In the genomic region with DNA sequence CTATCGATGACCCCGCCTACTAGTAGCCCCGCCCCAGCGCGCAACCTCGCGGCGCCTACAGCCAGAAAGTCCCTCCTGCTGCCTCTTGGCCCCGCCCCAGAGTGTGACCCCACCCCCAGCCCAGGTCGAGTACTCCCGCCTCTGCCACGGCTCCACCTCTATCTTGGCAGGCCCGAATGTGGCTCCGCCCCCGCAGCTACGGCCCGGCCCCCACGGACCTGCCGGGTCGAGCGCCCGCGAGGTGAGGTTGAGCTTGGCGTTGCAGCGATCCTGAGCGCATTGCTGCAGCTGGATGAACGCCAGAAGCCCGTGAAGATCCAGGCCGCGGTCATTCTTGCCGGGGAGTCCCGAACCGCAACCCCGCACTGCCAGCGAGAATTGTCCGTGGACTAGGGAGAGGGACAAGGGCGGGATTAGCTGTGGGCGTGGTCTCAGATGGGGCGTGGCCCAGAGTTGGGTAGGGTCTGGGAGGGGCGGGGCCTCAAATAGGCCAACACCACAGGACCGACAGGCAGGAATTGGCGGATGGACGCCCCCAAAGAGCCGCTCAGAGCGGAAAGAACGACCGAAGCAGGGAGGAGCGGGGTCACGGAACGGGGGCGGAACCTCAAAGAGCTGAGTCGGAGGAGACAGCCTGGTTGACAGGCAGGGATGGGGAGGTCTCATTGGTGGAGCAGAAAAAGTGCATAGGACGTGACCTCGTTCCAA, we compare ENCODE assay signal across 8 cellular contexts. TPM values are rescaled to one million over a fixed set of nuclear protein-coding genes. Genes with fewer than 3 reads are reported as not detected.
DNase-seq lines count a peak whose midpoint lies in the region; FAIRE-seq and TF ChIP-seq lines count a peak whose summit lies in the region.

No MANE protein-coding gene starts in this region.

- H3K27me3 Mint-ChIP-seq in activated naive CD8-positive, alpha-beta T cell: no peaks in the 10 kb centered on the region
- H3K27me3 Mint-ChIP-seq in osteocyte (ENCODE audit: unreplicated experiment): peaks cover 24% of the 10 kb centered on the region

- peak; percentile 73 for DNase-seq in HCEC 1CT
- peak; percentile 94 for DNase-seq in MM.1S
- peak; percentile 48 for DNase-seq in SKM-1 (lab: John Stamatoyannopoulos, UW; ENCODE audit: unreplicated experiment)
- DNase-seq in head of caudate nucleus: peak; percentile 84 to 96 (median 93)
- peak; percentile 95 for DNase-seq in osteocyte (ENCODE audit: extremely low spot score, unreplicated experiment)
- DNase-seq in testis: peak; percentile 97

- H2AFZ ChIP-seq in MM.1S (ENCODE audit: low read length): peak overlapping the region; percentile 91

- no peaks in the 10 kb centered on the region for H3K9me2 ChIP-seq in MM.1S (replicated peaks; ENCODE audit: insufficient read depth, low read length)

- H3K4me1 ChIP-seq in MM.1S (ENCODE audit: low read length) (peaks cover 8% of the 10 kb centered on the region; the same call in 1 of the 2 replicates), testis (peaks cover 2% of the 10 kb centered on the region)

- H3K27ac ChIP-seq in MM.1S (ENCODE audit: low read length) (no peak overlapping the region), testis (peak overlapping the region; percentile 67 to 68)

- H3K36me3 ChIP-seq in MM.1S (replicated peaks; ENCODE audit: insufficient read depth, low read length) (no peaks in the 10 kb centered on the region), testis (ENCODE audit: low read depth, missing control alignments) (no peaks in the 10 kb centered on the region)

- H4K20me1 ChIP-seq in MM.1S (ENCODE audit: insufficient read depth, low read length): no peaks in the 10 kb centered on the region

- peaks cover 2% of the 10 kb centered on the region for H3K36me3 Mint-ChIP-seq in activated naive CD8-positive, alpha-beta T cell
- H3K36me3 Mint-ChIP-seq in osteocyte (ENCODE audit: unreplicated experiment): no peaks in the 10 kb centered on the region

- H3K9me3 ChIP-seq in MM.1S (replicated peaks; ENCODE audit: insufficient read depth, low read length) (no peaks in the 10 kb centered on the region), testis (no peaks in the 10 kb centered on the region)

- H3K9ac ChIP-seq in MM.1S (ENCODE audit: low read length): peak overlapping the region; percentile 40; the same call in 1 of the 2 replicates

- FAIRE-seq in G401.6 (lab: Jason Lieb, UNC): peak; percentile 92

- peak overlapping the region; percentile 94 for H3K27ac Mint-ChIP-seq in activated naive CD8-positive, alpha-beta T cell
- H3K27ac Mint-ChIP-seq in osteocyte (ENCODE audit: unreplicated experiment): peak overlapping the region; percentile 91

- H3K4me1 Mint-ChIP-seq in activated naive CD8-positive, alpha-beta T cell (ENCODE audit: low read depth): peaks cover 53% of the 10 kb centered on the region
- H3K4me1 Mint-ChIP-seq in osteocyte (ENCODE audit: unreplicated experiment): peaks cover 10% of the 10 kb centered on the region

- H3K4me2 ChIP-seq in MM.1S (ENCODE audit: low read depth, low read length): peak overlapping the region; percentile 88

- intact Hi-C loops in head of caudate nucleus (cut with DNase I): no loop called here
- intact Hi-C loops in testis (cut with DNase I; ENCODE audit: low total_unique reads): no loop called here

- peak overlapping the region; percentile 92 for H3K4me3 Mint-ChIP-seq in activated naive CD8-positive, alpha-beta T cell
- peak overlapping the region; percentile 93 for H3K4me3 Mint-ChIP-seq in osteocyte (ENCODE audit: unreplicated experiment)

- H3K9me3 Mint-ChIP-seq in activated naive CD8-positive, alpha-beta T cell (ENCODE audit: low read depth): no peaks in the 10 kb centered on the region
- H3K9me3 Mint-ChIP-seq in osteocyte (ENCODE audit: unreplicated experiment): no peaks in the 10 kb centered on the region

- H3K79me2 ChIP-seq in MM.1S (ENCODE audit: low read length): no peaks in the 10 kb centered on the region

- no peak for TF ChIP-seq POLR2A in testis (IDR thresholded peaks at IDR 0.05)

- peaks cover 27% of the 10 kb centered on the region for H3K27me3 ChIP-seq in MM.1S (replicated peaks; ENCODE audit: insufficient read depth, low read length)
- H3K27me3 ChIP-seq in testis: no peaks in the 10 kb centered on the region

- no peaks in the 10 kb centered on the region for H3F3A ChIP-seq in MM.1S (ENCODE audit: insufficient read depth, low read length)

- H3K4me3 ChIP-seq in MM.1S (ENCODE audit: low read length) (peak overlapping the region; percentile 87), testis (peak overlapping the region; percentile 58 to 76)

- TF ChIP-seq CTCF in MM.1S (IDR thresholded peaks at IDR 0.05; ENCODE audit: low read length) (no peak), osteocyte (IDR thresholded peaks at IDR 0.05) (no peak), testis (IDR thresholded peaks at IDR 0.05) (no peak)

- 0 to 1% methylated on average over 14 to 52 of the region's 54 CpGs for WGBS in testis, 2 donors

RNA-seq across cellular contexts. Expression of gene LYPD3, which starts 1.9 kb away (rescaled TPM):
- total RNA-seq in osteocyte: 0.27 TPM in 1 of 2 replicates, not detected in the other
- total RNA-seq in testis: 1 to 10 TPM in 1 of 2 donors, under 1 TPM in 1; 0.71 to 1.2 TPM
- polyA plus RNA-seq in testis (ENCODE audit: insufficient read depth, low read depth, low replicate concordance): 1.3 TPM

RNA-seq across cellular contexts. Expression of gene PHLDB3, which starts 41.0 kb away (rescaled TPM):
- 6.7 and 8.5 TPM in 2 replicates for total RNA-seq in osteocyte
- 10 to 100 TPM; 27.1 to 28.3 TPM for total RNA-seq in testis
- polyA plus RNA-seq in testis (ENCODE audit: insufficient read depth, low read depth, low replicate concordance): 62.2 TPM

RNA-seq across cellular contexts. Expression of gene TEX101, which starts 48.8 kb away (rescaled TPM):
- not detected in 2 replicates for total RNA-seq in osteocyte
- 10 to 100 TPM; 73.1 to 93.3 TPM for total RNA-seq in testis
- 231 TPM for polyA plus RNA-seq in testis (ENCODE audit: insufficient read depth, low read depth, low replicate concordance)

Comparison
In these comparisons a context has a peak if more than half of its experiments do, and no peak if none do; other contexts are left out.
1. RNA of gene TEX101, which starts 48.8 kb away (total RNA-seq): 73.1 to 93.3 TPM in testis; not detected in osteocyte; every median in the first group is over 10 times any median in the second.
2. Peak in every context shown above with its lines, with median percentiles within 50 percentile points of each other: DNase-seq.